Comparison of ENCODE assay signal across 31 cellular contexts in the genomic region with DNA sequence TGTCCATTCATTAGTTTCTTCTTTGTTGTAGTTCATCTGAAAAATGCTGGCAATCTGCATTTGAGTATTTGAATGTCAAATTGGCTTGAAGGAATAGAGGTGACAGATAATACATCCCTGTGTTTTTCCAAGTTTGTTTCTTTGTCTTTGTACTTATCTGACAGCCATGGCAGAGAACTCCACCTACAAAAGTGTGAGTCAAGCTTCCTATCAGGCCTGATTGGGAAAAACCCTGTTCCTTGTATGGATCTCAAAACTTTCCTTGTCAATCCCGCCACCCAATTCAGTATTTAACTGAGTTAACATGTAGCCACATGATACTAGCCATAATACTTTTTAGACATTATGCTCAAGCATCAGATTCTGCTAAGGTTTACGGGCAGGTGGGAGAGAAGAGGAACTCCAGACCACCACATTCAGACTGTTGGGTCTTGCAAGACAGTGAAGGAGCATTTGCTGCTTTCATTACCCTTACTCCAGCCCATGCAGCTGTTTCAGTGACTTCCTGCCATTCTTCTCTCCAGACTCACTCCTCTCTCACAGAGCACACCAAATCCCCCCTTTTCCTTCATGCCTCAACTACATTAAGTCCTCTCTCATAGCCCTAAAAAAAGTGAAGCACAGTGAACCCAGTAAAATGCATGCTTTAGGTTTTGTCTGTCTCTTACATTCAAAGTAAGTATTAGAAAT.
"Had no signal": no experiment of that assay in that cellular context is flagged by ENCODE, and none has a peak within 500 bp of the region (broad histone marks: within the 10 kb centered on the region; RNA-seq: fewer than 3 reads in every experiment).

No MANE protein-coding gene starts in this region.

- H3K9me3 ChIP-seq: colonic mucosa, esophagus muscularis mucosa, ovary, sigmoid colon, uterus had no signal

- ATAC-seq: activated CD8-positive, alpha-beta T cell treated with anti-CD3 and anti-CD28 coated beads for 36 hours; activated naive CD8-positive, alpha-beta T cell treated with anti-CD3 and anti-CD28 coated beads, Interleukin-2, amount 50 U/mL, for 24 hours; activated T-cell treated with anti-CD3 and anti-CD28 coated beads, Interleukin-2, amount 50 U/mL, for 4 hours; activated T-helper 17 cell treated with anti-CD3 and anti-CD28 coated beads, Interleukin-2, amount 50 U/mL, for 72 hours; mucosa of descending colon; stimulated activated memory B cell treated with anti-CD40 and anti-IgM and Interleukin-4, amounts not matched to agents 10 μg/mL and 1 μg/mL and 100 μg/mL, for 72 hours; stimulated activated naive CD8-positive, alpha-beta T cell treated with anti-CD3 and anti-CD28 coated beads, Interleukin-15, amount 100 ng/mL, for 72 hours had no signal

- DNase-seq: activated B cell treated with CpG ODN at 0.5 μM for 24 hours; activated CD4-positive, alpha-beta T cell treated with anti-CD3 and anti-CD28 coated beads, Interleukin-2, amount 50 U/mL, for 1 hour; activated CD8-positive, alpha-beta T cell treated with anti-CD3 and anti-CD28 coated beads for 36 hours; activated naive CD8-positive, alpha-beta T cell treated with anti-CD3 and anti-CD28 coated beads, Interleukin-2, amount 50 U/mL, for 24 hours; activated T-cell treated with anti-CD3 and anti-CD28 coated beads, Interleukin-2, amount 50 U/mL, for 4 hours; cerebellar nuclear complex; colonic mucosa; dorsolateral prefrontal cortex; effector memory CD4-positive, alpha-beta T cell; left ventricle myocardium inferior; mesendoderm; mucosa of descending colon; ovary; sigmoid colon; stimulated activated CD4-positive, alpha-beta T cell treated with anti-CD3 and anti-CD28 coated beads, Interleukin-1b, Interleukin-23, amount 100 ng/mL, for 48 hours; stimulated activated CD4-positive, alpha-beta T cell treated with anti-CD3 and anti-CD28 coated beads, Interleukin-4, amount 100 ng/mL, for 4 hours; stimulated activated CD8-positive, alpha-beta memory T cell treated with anti-CD3 and anti-CD28 coated beads, Interleukin-4, amount 100 ng/mL, for 48 hours; stimulated activated naive CD8-positive, alpha-beta T cell treated with anti-CD3 and anti-CD28 coated beads, Interleukin-15, amount 100 ng/mL, for 72 hours; substantia nigra; uterus had no signal

- H3K36me3 Mint-ChIP-seq: activated naive CD4-positive, alpha-beta T cell treated with anti-CD3 and anti-CD28 coated beads, Interleukin-2, amount 50 U/mL, for 24 hours; stimulated activated memory B cell treated with anti-CD40 and anti-IgM and Interleukin-4, amounts not matched to agents 10 μg/mL and 1 μg/mL and 100 μg/mL, for 72 hours had no signal

- H3K27ac Mint-ChIP-seq: activated B cell treated with CpG ODN at 0.5 μM for 24 hours; activated CD8-positive, alpha-beta T cell treated with anti-CD3 and anti-CD28 coated beads for 36 hours; activated naive CD4-positive, alpha-beta T cell treated with anti-CD3 and anti-CD28 coated beads, Interleukin-2, amount 50 U/mL, for 24 hours; activated naive CD8-positive, alpha-beta T cell treated with anti-CD3 and anti-CD28 coated beads, Interleukin-2, amount 50 U/mL, for 24 hours; activated T-helper 17 cell treated with anti-CD3 and anti-CD28 coated beads, Interleukin-2, amount 50 U/mL, for 72 hours; nephron; progenitor cell of endocrine pancreas; stimulated activated memory B cell treated with anti-CD40 and anti-IgM and Interleukin-4, amounts not matched to agents 10 μg/mL and 1 μg/mL and 100 μg/mL, for 72 hours; stimulated activated naive CD8-positive, alpha-beta T cell treated with anti-CD3 and anti-CD28 coated beads, Interleukin-15, amount 100 ng/mL, for 72 hours; T-helper 2 cell treated with Interferon-gamma antibody and Interleukin-4, amounts not matched to agents 5 μg/mL and 100 μg/mL, for 36 hours; type B pancreatic cell had no signal

- H3K4me1 ChIP-seq: colonic mucosa, esophagus muscularis mucosa, left ventricle myocardium inferior, sigmoid colon, uterus had no signal

- H3K9me3 Mint-ChIP-seq: T-helper 2 cell treated with Interferon-gamma antibody and Interleukin-4, amounts not matched to agents 5 μg/mL and 100 μg/mL, for 36 hours had no signal

- H3K27me3 Mint-ChIP-seq: activated CD8-positive, alpha-beta T cell treated with anti-CD3 and anti-CD28 coated beads for 36 hours; progenitor cell of endocrine pancreas had no signal

- H3K4me2 ChIP-seq: smooth muscle cell had no signal

- H3K4me1 Mint-ChIP-seq: activated B cell treated with CpG ODN at 0.5 μM for 24 hours; activated naive CD4-positive, alpha-beta T cell treated with anti-CD3 and anti-CD28 coated beads, Interleukin-2, amount 50 U/mL, for 24 hours; activated naive CD8-positive, alpha-beta T cell treated with anti-CD3 and anti-CD28 coated beads, Interleukin-2, amount 50 U/mL, for 24 hours; activated T-helper 17 cell treated with anti-CD3 and anti-CD28 coated beads, Interleukin-2, amount 50 U/mL, for 72 hours; stimulated activated memory B cell treated with anti-CD40 and anti-IgM and Interleukin-4, amounts not matched to agents 10 μg/mL and 1 μg/mL and 100 μg/mL, for 72 hours; stimulated activated naive CD8-positive, alpha-beta T cell treated with anti-CD3 and anti-CD28 coated beads, Interleukin-15, amount 100 ng/mL, for 72 hours had no signal

- H3K4me3 Mint-ChIP-seq: activated B cell treated with CpG ODN at 0.5 μM for 24 hours; activated CD8-positive, alpha-beta T cell treated with anti-CD3 and anti-CD28 coated beads for 36 hours; activated naive CD4-positive, alpha-beta T cell treated with anti-CD3 and anti-CD28 coated beads, Interleukin-2, amount 50 U/mL, for 24 hours; activated naive CD8-positive, alpha-beta T cell treated with anti-CD3 and anti-CD28 coated beads, Interleukin-2, amount 50 U/mL, for 24 hours; activated T-cell treated with anti-CD3 and anti-CD28 coated beads, Interleukin-2, amount 50 U/mL, for 4 hours; activated T-helper 17 cell treated with anti-CD3 and anti-CD28 coated beads, Interleukin-2, amount 50 U/mL, for 72 hours; nephron; stimulated activated memory B cell treated with anti-CD40 and anti-IgM and Interleukin-4, amounts not matched to agents 10 μg/mL and 1 μg/mL and 100 μg/mL, for 72 hours; stimulated activated naive CD8-positive, alpha-beta T cell treated with anti-CD3 and anti-CD28 coated beads, Interleukin-15, amount 100 ng/mL, for 72 hours; T-helper 2 cell treated with Interferon-gamma antibody and Interleukin-4, amounts not matched to agents 5 μg/mL and 100 μg/mL, for 36 hours; type B pancreatic cell had no signal

- H3K4me3 ChIP-seq: cardiac muscle cell, colonic mucosa, dorsolateral prefrontal cortex, esophagus muscularis mucosa, left ventricle myocardium inferior, lung, mucosa of descending colon, ovary, sigmoid colon, smooth muscle cell, uterus had no signal

- H3K27ac ChIP-seq: cardiac muscle cell, colonic mucosa, dorsolateral prefrontal cortex, esophagus muscularis mucosa, left ventricle myocardium inferior, ovary, sigmoid colon, uterus had no signal

- H3K36me3 ChIP-seq: cardiac muscle cell, colonic mucosa, esophagus muscularis mucosa, left ventricle myocardium inferior, ovary, sigmoid colon, uterus had no signal

- H3K27me3 ChIP-seq: cardiac muscle cell, colonic mucosa, dorsolateral prefrontal cortex, esophagus muscularis mucosa, ovary, sigmoid colon, uterus had no signal
